ENCODE assay signal across 1 cellular context in the genomic region with DNA sequence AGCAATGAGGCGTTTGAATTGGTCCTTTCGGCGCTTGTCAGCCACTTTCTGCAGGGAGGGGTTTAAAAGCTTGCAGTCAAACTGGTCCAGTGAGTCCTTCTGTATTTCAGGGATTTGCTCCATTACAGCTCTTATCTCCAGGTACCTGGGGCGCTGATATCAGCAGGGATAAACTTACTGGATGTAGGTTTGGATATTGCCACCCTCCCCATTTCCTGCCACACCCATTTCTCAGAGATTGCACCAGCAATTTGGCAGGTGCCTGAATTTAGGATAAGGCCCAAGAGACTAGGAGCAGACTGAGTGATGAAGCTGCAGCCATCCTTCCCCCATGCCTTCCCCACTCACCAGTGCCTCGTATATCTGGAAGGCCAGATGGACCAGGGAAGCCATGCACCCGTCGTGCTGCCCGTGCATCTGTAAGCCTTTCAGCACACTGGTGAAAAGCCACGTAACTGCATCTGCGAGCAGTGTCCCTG.
TF ChIP-seq lines count a peak whose summit lies in the region.

No MANE protein-coding gene starts in this region.

TF ChIP-seq in K562, 482 proteins besides CTCF, POLR2A, EP300 and RAD21 (continues in another document):
- TF ChIP-seq, protein P1, sequence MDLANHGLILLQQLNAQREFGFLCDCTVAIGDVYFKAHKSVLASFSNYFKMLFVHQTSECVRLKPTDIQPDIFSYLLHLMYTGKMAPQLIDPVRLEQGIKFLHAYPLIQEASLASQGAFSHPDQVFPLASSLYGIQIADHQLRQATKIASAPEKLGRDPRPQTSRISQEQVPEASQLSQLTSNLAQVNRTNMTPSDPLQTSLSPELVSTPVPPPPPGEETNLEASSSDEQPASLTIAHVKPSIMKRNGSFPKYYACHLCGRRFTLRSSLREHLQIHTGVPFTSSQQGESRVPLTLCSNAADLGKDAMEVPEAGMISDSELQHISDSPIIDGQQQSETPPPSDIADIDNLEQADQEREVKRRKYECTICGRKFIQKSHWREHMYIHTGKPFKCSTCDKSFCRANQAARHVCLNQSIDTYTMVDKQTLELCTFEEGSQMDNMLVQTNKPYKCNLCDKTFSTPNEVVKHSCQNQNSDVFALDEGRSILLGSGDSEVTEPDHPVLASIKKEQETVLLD (IDR thresholded peaks at IDR 0.05) = no peak
- TF ChIP-seq CSDE1 (IDR thresholded peaks at IDR 0.05) = no peak
- no peak for TF ChIP-seq NFE2 (IDR thresholded peaks at IDR 0.05; ENCODE audit: low read depth)
- TF ChIP-seq RCOR1 (IDR thresholded peaks at IDR 0.05; ENCODE audit: borderline replicate concordance in 1 of 2, low read depth in 2 of 2, low read length in 2 of 2) = peak in 1 of 2 experiments; percentile 77; a peak in 2 of 4 replicates
- TF ChIP-seq ZNF23 (CRISPR knock-in tag; IDR thresholded peaks at IDR 0.05) = no peak
- TF ChIP-seq YY1 (IDR thresholded peaks at IDR 0.05; ENCODE audit: borderline replicate concordance in 1 of 3, control insufficient read depth in 1 of 3, extremely low read depth in 1 of 3, insufficient read depth in 3 of 3, insufficient read length in 1 of 3, insufficient replicate concordance in 2 of 3, low read depth in 1 of 3, low read length in 2 of 3) = no peak
- TF ChIP-seq POU5F1 (IDR thresholded peaks at IDR 0.05; ENCODE audit: borderline replicate concordance, low read depth, low read length, partially characterized antibody) = no peak
- no peak for TF ChIP-seq ZNF445 (CRISPR knock-in tag; IDR thresholded peaks at IDR 0.05; ENCODE audit: low read depth)
- no peak for TF ChIP-seq KAT8 (IDR thresholded peaks at IDR 0.05; ENCODE audit: low read depth)
- TF ChIP-seq, protein P2, sequence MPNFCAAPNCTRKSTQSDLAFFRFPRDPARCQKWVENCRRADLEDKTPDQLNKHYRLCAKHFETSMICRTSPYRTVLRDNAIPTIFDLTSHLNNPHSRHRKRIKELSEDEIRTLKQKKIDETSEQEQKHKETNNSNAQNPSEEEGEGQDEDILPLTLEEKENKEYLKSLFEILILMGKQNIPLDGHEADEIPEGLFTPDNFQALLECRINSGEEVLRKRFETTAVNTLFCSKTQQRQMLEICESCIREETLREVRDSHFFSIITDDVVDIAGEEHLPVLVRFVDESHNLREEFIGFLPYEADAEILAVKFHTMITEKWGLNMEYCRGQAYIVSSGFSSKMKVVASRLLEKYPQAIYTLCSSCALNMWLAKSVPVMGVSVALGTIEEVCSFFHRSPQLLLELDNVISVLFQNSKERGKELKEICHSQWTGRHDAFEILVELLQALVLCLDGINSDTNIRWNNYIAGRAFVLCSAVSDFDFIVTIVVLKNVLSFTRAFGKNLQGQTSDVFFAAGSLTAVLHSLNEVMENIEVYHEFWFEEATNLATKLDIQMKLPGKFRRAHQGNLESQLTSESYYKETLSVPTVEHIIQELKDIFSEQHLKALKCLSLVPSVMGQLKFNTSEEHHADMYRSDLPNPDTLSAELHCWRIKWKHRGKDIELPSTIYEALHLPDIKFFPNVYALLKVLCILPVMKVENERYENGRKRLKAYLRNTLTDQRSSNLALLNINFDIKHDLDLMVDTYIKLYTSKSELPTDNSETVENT (CRISPR knock-in tag; IDR thresholded peaks at IDR 0.05) = no peak
- TF ChIP-seq, protein P3, sequence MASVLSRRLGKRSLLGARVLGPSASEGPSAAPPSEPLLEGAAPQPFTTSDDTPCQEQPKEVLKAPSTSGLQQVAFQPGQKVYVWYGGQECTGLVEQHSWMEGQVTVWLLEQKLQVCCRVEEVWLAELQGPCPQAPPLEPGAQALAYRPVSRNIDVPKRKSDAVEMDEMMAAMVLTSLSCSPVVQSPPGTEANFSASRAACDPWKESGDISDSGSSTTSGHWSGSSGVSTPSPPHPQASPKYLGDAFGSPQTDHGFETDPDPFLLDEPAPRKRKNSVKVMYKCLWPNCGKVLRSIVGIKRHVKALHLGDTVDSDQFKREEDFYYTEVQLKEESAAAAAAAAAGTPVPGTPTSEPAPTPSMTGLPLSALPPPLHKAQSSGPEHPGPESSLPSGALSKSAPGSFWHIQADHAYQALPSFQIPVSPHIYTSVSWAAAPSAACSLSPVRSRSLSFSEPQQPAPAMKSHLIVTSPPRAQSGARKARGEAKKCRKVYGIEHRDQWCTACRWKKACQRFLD (CRISPR knock-in tag; IDR thresholded peaks at IDR 0.05) = no peak
- TF ChIP-seq KLF16 (IDR thresholded peaks at IDR 0.05) = no peak
- TF ChIP-seq SMARCA4 (IDR thresholded peaks at IDR 0.05) = 0 out of 2 replicates have a peak, but pooled peaks have one; percentile 30
- no peak for TF ChIP-seq ZNF384 (IDR thresholded peaks at IDR 0.05; ENCODE audit: low read depth, low read length)
- TF ChIP-seq CBFA2T2 (conservative IDR thresholded peaks at IDR 0.05) = peak; percentile 41
- TF ChIP-seq MYC (IDR thresholded peaks at IDR 0.05; ENCODE audit: low read depth, low read length) = peak; percentile 19; the same call in 1 of the 2 replicates
- TF ChIP-seq MYC (CRISPR knock-in tag; IDR thresholded peaks at IDR 0.05; ENCODE audit: borderline replicate concordance, low read depth) = no peak
- no peak for TF ChIP-seq ZNF217 (CRISPR knock-in tag; IDR thresholded peaks at IDR 0.05)
- no peak for TF ChIP-seq RBBP5 (IDR thresholded peaks at IDR 0.05; ENCODE audit: borderline replicate concordance, insufficient read depth, low read length, poor library complexity, severe bottlenecking)
- TF ChIP-seq ZEB2 (IDR thresholded peaks at IDR 0.05) = peak; percentile 83
- TF ChIP-seq GTF2A2 (tag; IDR thresholded peaks at IDR 0.05) = no peak
- TF ChIP-seq ZNF717 (CRISPR knock-in tag; IDR thresholded peaks at IDR 0.05) = no peak
- no peak for TF ChIP-seq HNRNPL (IDR thresholded peaks at IDR 0.05; ENCODE audit: low read depth, low read length)
- 0 out of 2 replicates have a peak, but pooled peaks have one; percentile 22 for TF ChIP-seq ETV1 (tag; conservative IDR thresholded peaks at IDR 0.05; ENCODE audit: low read depth)
- TF ChIP-seq ZNF431 (CRISPR knock-in tag; IDR thresholded peaks at IDR 0.05) = no peak
- peak; percentile 41; the same call in 1 of the 2 replicates for TF ChIP-seq DMBX1 (CRISPR knock-in tag; IDR thresholded peaks at IDR 0.05; ENCODE audit: borderline replicate concordance)
- no peak for TF ChIP-seq ZSCAN29 (IDR thresholded peaks at IDR 0.05)
- TF ChIP-seq POLR2B (IDR thresholded peaks at IDR 0.05; ENCODE audit: low read depth, partially characterized antibody) = peak; percentile 13
- no peak for TF ChIP-seq NFXL1 (CRISPR knock-in tag; IDR thresholded peaks at IDR 0.05)
- no peak for TF ChIP-seq MAFK (IDR thresholded peaks at IDR 0.05; ENCODE audit: low read length)
- peak; percentile 34; the same call in 1 of the 2 replicates for TF ChIP-seq DPF2 (IDR thresholded peaks at IDR 0.05)
- TF ChIP-seq RBM34 (IDR thresholded peaks at IDR 0.05; ENCODE audit: borderline replicate concordance, insufficient read depth, low read length) = no peak
- TF ChIP-seq CXXC5 (CRISPR knock-in tag; IDR thresholded peaks at IDR 0.05) = peak; percentile 39; the same call in 1 of the 2 replicates
- no peak for TF ChIP-seq SUPT5H (IDR thresholded peaks at IDR 0.05)
- 0 out of 2 replicates have a peak, but pooled peaks have one; percentile 25 for TF ChIP-seq RBFOX2 (IDR thresholded peaks at IDR 0.05; ENCODE audit: low read depth, low read length)
- TF ChIP-seq BHLHE40 (IDR thresholded peaks at IDR 0.05; ENCODE audit: low read length) = no peak
- peak; percentile 56; the same call in 1 of the 2 replicates for TF ChIP-seq SMAD4 (CRISPR knock-in tag; conservative IDR thresholded peaks at IDR 0.05)
- no peak for TF ChIP-seq U2AF2 (optimal IDR thresholded peaks at IDR 0.05; ENCODE audit: low read depth, low read length)
- no peak for TF ChIP-seq ZNF133 (CRISPR knock-in tag; IDR thresholded peaks at IDR 0.05)
- no peak for TF ChIP-seq XRCC4 (IDR thresholded peaks at IDR 0.05; ENCODE audit: extremely low read depth, insufficient read depth, insufficient read length)
- no peak for TF ChIP-seq LEF1 (IDR thresholded peaks at IDR 0.05)
- TF ChIP-seq, protein P4, sequence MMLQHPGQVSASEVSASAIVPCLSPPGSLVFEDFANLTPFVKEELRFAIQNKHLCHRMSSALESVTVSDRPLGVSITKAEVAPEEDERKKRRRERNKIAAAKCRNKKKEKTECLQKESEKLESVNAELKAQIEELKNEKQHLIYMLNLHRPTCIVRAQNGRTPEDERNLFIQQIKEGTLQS (IDR thresholded peaks at IDR 0.05) = peak; percentile 7; the same call in 1 of the 2 replicates
- TF ChIP-seq, protein P4 (CRISPR knock-in tag; conservative IDR thresholded peaks at IDR 0.05) = no peak
- TF ChIP-seq E2F6 (IDR thresholded peaks at IDR 0.05; ENCODE audit: borderline replicate concordance in 1 of 2, extremely low read depth in 1 of 2, insufficient read depth in 1 of 2, insufficient read length in 1 of 2, low read depth in 1 of 2, low read length in 1 of 2, poor library complexity in 1 of 2, severe bottlenecking in 1 of 2) = no peak
- peak in 1 of 2 experiments; percentile 53; a peak in 1 of 4 replicates for TF ChIP-seq TRIM24 (IDR thresholded peaks at IDR 0.05)
- no peak for TF ChIP-seq ARHGAP35 (IDR thresholded peaks at IDR 0.05; ENCODE audit: partially characterized antibody)
- TF ChIP-seq OTX1 (CRISPR knock-in tag; IDR thresholded peaks at IDR 0.05) = no peak
- TF ChIP-seq ARID1B (IDR thresholded peaks at IDR 0.05) = peak; percentile 42
- TF ChIP-seq HNRNPK (IDR thresholded peaks at IDR 0.05; ENCODE audit: low read depth, low read length, poor library complexity, severe bottlenecking) = no peak
- TF ChIP-seq SREBF1 (IDR thresholded peaks at IDR 0.05; ENCODE audit: borderline replicate concordance, low read depth, low read length) = no peak
- peak; percentile 81; the same call in 1 of the 2 replicates for TF ChIP-seq POLR2AphosphoS2 (IDR thresholded peaks at IDR 0.05; ENCODE audit: low read length)
- TF ChIP-seq NCOA1 (IDR thresholded peaks at IDR 0.05; ENCODE audit: low read depth) = no peak
- TF ChIP-seq PTTG1 (tag; IDR thresholded peaks at IDR 0.05; ENCODE audit: low read depth) = no peak
- no peak for TF ChIP-seq NBN (IDR thresholded peaks at IDR 0.05; ENCODE audit: low read depth)
- TF ChIP-seq ZNF354B (CRISPR knock-in tag; IDR thresholded peaks at IDR 0.05) = no peak
- no peak for TF ChIP-seq NEUROD1 (IDR thresholded peaks at IDR 0.05; ENCODE audit: borderline replicate concordance, low read depth, low read length, partially characterized antibody)
- TF ChIP-seq, protein P5, sequence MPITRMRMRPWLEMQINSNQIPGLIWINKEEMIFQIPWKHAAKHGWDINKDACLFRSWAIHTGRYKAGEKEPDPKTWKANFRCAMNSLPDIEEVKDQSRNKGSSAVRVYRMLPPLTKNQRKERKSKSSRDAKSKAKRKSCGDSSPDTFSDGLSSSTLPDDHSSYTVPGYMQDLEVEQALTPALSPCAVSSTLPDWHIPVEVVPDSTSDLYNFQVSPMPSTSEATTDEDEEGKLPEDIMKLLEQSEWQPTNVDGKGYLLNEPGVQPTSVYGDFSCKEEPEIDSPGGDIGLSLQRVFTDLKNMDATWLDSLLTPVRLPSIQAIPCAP (CRISPR knock-in tag; IDR thresholded peaks at IDR 0.05; ENCODE audit: borderline replicate concordance) = no peak
- TF ChIP-seq ARNT (IDR thresholded peaks at IDR 0.05) = no peak
- TF ChIP-seq BRF1 (IDR thresholded peaks at IDR 0.05; ENCODE audit: borderline replicate concordance, extremely low read depth, insufficient read length) = no peak
- TF ChIP-seq CEBPG (CRISPR knock-in tag; IDR thresholded peaks at IDR 0.05) = peak; percentile 37; the same call in 1 of the 2 replicates
- TF ChIP-seq CEBPG (tag; conservative IDR thresholded peaks at IDR 0.05 in 1 of 2, IDR thresholded peaks at IDR 0.05 in 1 of 2) = no peak; a peak in 1 of 4 replicates
- peak; percentile 51 for TF ChIP-seq CBFA2T3 (IDR thresholded peaks at IDR 0.05)
- no peak for TF ChIP-seq ZNF282 (CRISPR knock-in tag; IDR thresholded peaks at IDR 0.05)
- no peak for TF ChIP-seq RBM22 (IDR thresholded peaks at IDR 0.05; ENCODE audit: low read depth, low read length, poor library complexity, severe bottlenecking)
- no peak for TF ChIP-seq ASH1L (IDR thresholded peaks at IDR 0.05; ENCODE audit: borderline replicate concordance, low read depth, partially characterized antibody)
- TF ChIP-seq CREM (IDR thresholded peaks at IDR 0.05; ENCODE audit: low read depth) = no peak
- 0 out of 4 replicates have a peak, but pooled peaks of 1 of the 2 experiments have one; percentile 28 for TF ChIP-seq TBL1XR1 (IDR thresholded peaks at IDR 0.05; ENCODE audit: low read length in 2 of 2)
- TF ChIP-seq, protein P6, sequence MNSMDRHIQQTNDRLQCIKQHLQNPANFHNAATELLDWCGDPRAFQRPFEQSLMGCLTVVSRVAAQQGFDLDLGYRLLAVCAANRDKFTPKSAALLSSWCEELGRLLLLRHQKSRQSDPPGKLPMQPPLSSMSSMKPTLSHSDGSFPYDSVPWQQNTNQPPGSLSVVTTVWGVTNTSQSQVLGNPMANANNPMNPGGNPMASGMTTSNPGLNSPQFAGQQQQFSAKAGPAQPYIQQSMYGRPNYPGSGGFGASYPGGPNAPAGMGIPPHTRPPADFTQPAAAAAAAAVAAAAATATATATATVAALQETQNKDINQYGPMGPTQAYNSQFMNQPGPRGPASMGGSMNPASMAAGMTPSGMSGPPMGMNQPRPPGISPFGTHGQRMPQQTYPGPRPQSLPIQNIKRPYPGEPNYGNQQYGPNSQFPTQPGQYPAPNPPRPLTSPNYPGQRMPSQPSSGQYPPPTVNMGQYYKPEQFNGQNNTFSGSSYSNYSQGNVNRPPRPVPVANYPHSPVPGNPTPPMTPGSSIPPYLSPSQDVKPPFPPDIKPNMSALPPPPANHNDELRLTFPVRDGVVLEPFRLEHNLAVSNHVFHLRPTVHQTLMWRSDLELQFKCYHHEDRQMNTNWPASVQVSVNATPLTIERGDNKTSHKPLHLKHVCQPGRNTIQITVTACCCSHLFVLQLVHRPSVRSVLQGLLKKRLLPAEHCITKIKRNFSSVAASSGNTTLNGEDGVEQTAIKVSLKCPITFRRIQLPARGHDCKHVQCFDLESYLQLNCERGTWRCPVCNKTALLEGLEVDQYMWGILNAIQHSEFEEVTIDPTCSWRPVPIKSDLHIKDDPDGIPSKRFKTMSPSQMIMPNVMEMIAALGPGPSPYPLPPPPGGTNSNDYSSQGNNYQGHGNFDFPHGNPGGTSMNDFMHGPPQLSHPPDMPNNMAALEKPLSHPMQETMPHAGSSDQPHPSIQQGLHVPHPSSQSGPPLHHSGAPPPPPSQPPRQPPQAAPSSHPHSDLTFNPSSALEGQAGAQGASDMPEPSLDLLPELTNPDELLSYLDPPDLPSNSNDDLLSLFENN (IDR thresholded peaks at IDR 0.05; ENCODE audit: low read depth in 2 of 2, low read length in 2 of 2) = 0 out of 4 replicates have a peak, but pooled peaks of 1 of the 2 experiments have one; percentile 27
